In the genomic region with DNA sequence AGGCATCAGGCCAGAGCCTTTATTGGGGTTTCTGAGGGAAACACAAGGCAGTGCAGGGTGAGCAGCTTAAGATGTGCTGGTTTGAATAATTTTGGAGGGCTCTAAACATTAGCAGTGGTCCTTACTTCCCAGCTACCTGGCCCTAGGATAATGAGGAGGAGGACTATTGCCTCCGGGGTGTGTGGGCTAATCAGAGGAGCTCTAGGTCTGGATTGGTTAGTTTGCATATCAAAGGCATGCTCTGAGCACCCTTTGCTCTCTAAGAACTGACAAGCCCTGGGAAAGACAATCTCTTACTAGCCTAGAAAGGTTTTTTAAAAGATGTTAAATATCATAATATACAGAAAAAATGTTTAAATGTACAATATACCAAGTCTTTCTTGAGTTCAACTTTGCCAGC, we compare ENCODE assay signal across 23 cellular contexts. TPM values are rescaled to one million over a fixed set of nuclear protein-coding genes. Genes with fewer than 3 reads are reported as not detected.
"Had no signal": no experiment of that assay in that cellular context is flagged by ENCODE, and none has a peak within 500 bp of the region (broad histone marks: within the 10 kb centered on the region; RNA-seq: fewer than 3 reads in every experiment).

No MANE protein-coding gene starts in this region.

- FAIRE-seq: endometrium, frontal cortex, small intestine had no signal

- H3K27ac ChIP-seq: dorsolateral prefrontal cortex, heart right ventricle, ovary, right atrium auricular region, suprapubic skin, thyroid gland, upper lobe of left lung, uterus had no signal

- H3K4me1 Mint-ChIP-seq: natural killer cell, neural crest cell had no signal

- H3K4me3 ChIP-seq: dorsolateral prefrontal cortex, heart right ventricle, mucosa of descending colon, ovary, right atrium auricular region, suprapubic skin, thyroid gland, upper lobe of left lung, uterus had no signal

- H3K36me3 ChIP-seq: heart right ventricle, ovary, right atrium auricular region, suprapubic skin, thyroid gland, upper lobe of left lung, uterus had no signal

- H3K9me3 Mint-ChIP-seq: natural killer cell, neural crest cell had no signal

- DNase-seq: cortex of kidney; dorsolateral prefrontal cortex; effector CD8-positive, alpha-beta T cell; heart right ventricle; hypothalamus; kidney glomerular epithelial cell; mucosa of descending colon; natural killer cell; nucleus accumbens; ovary; small intestine; stimulated activated CD4-positive, alpha-beta T cell treated with anti-CD3 and anti-CD28 coated beads, Interleukin-12 subunit alpha, Interleukin-12 subunit beta, amount 100 ng/mL, for 4 hours; stimulated activated naive CD8-positive, alpha-beta T cell treated with anti-CD3 and anti-CD28 coated beads, Interleukin-15, Interleukin-2, amounts not matched to agents 100 U/mL and 50 U/mL, for 24 hours; thyroid gland; upper lobe of left lung; uterus had no signal

- H3K36me3 Mint-ChIP-seq: natural killer cell had no signal

- H3K4me1 ChIP-seq: heart right ventricle, right atrium auricular region, suprapubic skin, thyroid gland, upper lobe of left lung, uterus had no signal

- ATAC-seq: esophagus mucosa; heart right ventricle; mucosa of descending colon; natural killer cell; stimulated activated naive CD8-positive, alpha-beta T cell treated with anti-CD3 and anti-CD28 coated beads, Interleukin-15, Interleukin-2, amounts not matched to agents 100 U/mL and 50 U/mL, for 24 hours had no signal

- H3K4me3 Mint-ChIP-seq: natural killer cell, neural crest cell had no signal

- H3K27ac Mint-ChIP-seq: natural killer cell had no signal

- H3K27me3 ChIP-seq: dorsolateral prefrontal cortex, heart right ventricle, ovary, right atrium auricular region, suprapubic skin, thyroid gland, upper lobe of left lung, uterus had no signal

- H3K9me3 ChIP-seq: mucosa of descending colon, ovary, right atrium auricular region, suprapubic skin, thyroid gland, upper lobe of left lung, uterus had no signal

RNA-seq across cellular contexts. Expression of a gene that starts 58.4 kb away (rescaled TPM):
- total RNA-seq: lung microvascular endothelial cell, natural killer cell, neural crest cell, right atrium auricular region had no signal
